ENCODE assay signal across 17 cellular contexts in the genomic region with DNA sequence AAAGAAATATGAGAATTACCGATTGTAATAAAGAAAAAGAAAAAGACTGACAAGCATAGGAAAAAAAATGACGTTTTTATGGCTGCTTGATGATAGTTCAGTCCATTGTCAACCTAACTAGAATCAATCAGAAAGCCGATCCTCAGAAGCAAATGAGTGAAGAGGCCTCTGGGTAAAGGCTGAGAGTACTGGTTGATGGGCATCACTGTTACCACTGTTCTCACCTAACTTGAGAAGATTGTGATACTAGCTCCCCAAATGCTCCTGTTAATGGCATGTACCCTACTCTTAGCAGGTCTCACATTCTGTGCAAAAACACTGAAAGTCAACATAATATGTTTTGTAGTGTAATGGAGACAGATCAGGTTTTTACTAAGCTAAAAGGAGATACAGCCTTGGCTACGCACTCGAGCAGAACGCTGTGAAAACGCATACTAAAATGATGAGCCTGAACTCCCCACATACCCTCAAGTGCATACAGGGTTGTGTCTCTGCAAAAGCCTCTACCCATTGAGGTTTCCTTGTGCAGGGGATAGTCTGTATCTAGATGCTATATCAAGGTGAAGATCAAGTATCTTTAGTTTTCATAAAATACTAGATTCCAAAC.
DNase-seq lines count a peak whose midpoint lies in the region; ATAC-seq and TF ChIP-seq lines count a peak whose summit lies in the region.
"Had no signal": no experiment of that assay in that cellular context is flagged by ENCODE, and none has a peak within 500 bp of the region (broad histone marks: within the 10 kb centered on the region; RNA-seq: fewer than 3 reads in every experiment).

No MANE protein-coding gene starts in this region.

- peak overlapping the region; percentile 60 for H3K27ac ChIP-seq in CD4-positive, alpha-beta memory T cell (ENCODE audit: low read depth, low read length)
- H3K27ac ChIP-seq in SU-DHL-6 (ENCODE audit: low read depth, low read length): peak overlapping the region; percentile 81
- H3K27ac ChIP-seq: psoas muscle had no signal

- no peak overlapping the region for H3K4me3 ChIP-seq in CD4-positive, alpha-beta memory T cell (ENCODE audit: low read length in 2 of 2)
- peak overlapping the region; percentile 31 for H3K4me3 ChIP-seq in SU-DHL-6 (ENCODE audit: insufficient read depth, low read length, poor library complexity, severe bottlenecking)
- H3K4me3 ChIP-seq: BLaER1 treated with 17β-estradiol and CSF1 and Interleukin-3, amounts not matched to agents 10 nM and 100 nM; GM23338 had no signal

- H2AFZ ChIP-seq in SU-DHL-6 (ENCODE audit: low read depth, low read length, severe bottlenecking): no peak overlapping the region
- H2AFZ ChIP-seq: GM23338 had no signal

- no peaks in the 10 kb centered on the region for H3K27me3 ChIP-seq in CD4-positive, alpha-beta memory T cell (ENCODE audit: insufficient read depth, low read length)
- H3K27me3 ChIP-seq in SU-DHL-6 (ENCODE audit: low read length): no peaks in the 10 kb centered on the region
- H3K27me3 ChIP-seq: BLaER1 treated with 17β-estradiol and CSF1 and Interleukin-3, amounts not matched to agents 10 nM and 100 nM had no signal

- H3K9me3 Mint-ChIP-seq in CD4-positive, alpha-beta memory T cell: no peaks in the 10 kb centered on the region
- H3K9me3 Mint-ChIP-seq in memory B cell: no peaks in the 10 kb centered on the region
- H3K9me3 Mint-ChIP-seq: dendritic cell treated with granulocyte-macrophage colony-stimulating factor and Interleukin-4, amounts not matched to agents 40 ng/mL and 50 ng/mL, for 4 days; GM23338 had no signal

- ATAC-seq in GM18511 (IDR thresholded peaks at IDR 0.05; ENCODE audit: unreplicated experiment) (peak; percentile 43), memory B cell (ENCODE audit: low read depth) (no peak), GM21360 (IDR thresholded peaks at IDR 0.05; ENCODE audit: unreplicated experiment) (no peak)
- ATAC-seq: GM23338, psoas muscle had no signal

- peak overlapping the region; percentile 48 for H3K9ac ChIP-seq in SU-DHL-6 (ENCODE audit: low read length)

- POLR2A ChIA-PET in CD4-positive, alpha-beta memory T cell (lab: Charles Lee; ENCODE audit: partially characterized antibody): no interaction called here

- H3F3A ChIP-seq in SU-DHL-6 (ENCODE audit: insufficient read depth): peaks cover 10% of the 10 kb centered on the region; the same call in 1 of the 2 replicates

- peak overlapping the region in 6 of 7 donors; percentile 60 to 99 (median 96) for H3K27ac Mint-ChIP-seq in CD4-positive, alpha-beta memory T cell
- H3K27ac Mint-ChIP-seq in memory B cell: peak overlapping the region; percentile 99
- H3K27ac Mint-ChIP-seq: dendritic cell treated with granulocyte-macrophage colony-stimulating factor and Interleukin-4, amounts not matched to agents 40 ng/mL and 50 ng/mL, for 4 days; GM23338 had no signal

- H3K9me2 ChIP-seq in SU-DHL-6 (replicated peaks; ENCODE audit: insufficient read depth, low read length): no peaks in the 10 kb centered on the region

- peaks cover 46% of the 10 kb centered on the region for H3K4me1 ChIP-seq in CD4-positive, alpha-beta memory T cell (ENCODE audit: insufficient read depth, low read length)

- H3K4me3 Mint-ChIP-seq in CD4-positive, alpha-beta memory T cell: peak overlapping the region; percentile 6 to 87 (median 54)
- peak overlapping the region; percentile 11 for H3K4me3 Mint-ChIP-seq in memory B cell
- H3K4me3 Mint-ChIP-seq: dendritic cell treated with granulocyte-macrophage colony-stimulating factor and Interleukin-4, amounts not matched to agents 40 ng/mL and 50 ng/mL, for 4 days; GM23338 had no signal

- H3K4me1 Mint-ChIP-seq in CD4-positive, alpha-beta memory T cell: peaks cover 16 to 31% (median 21%) of the 10 kb centered on the region in 4 donors
- H3K4me1 Mint-ChIP-seq in memory B cell: peaks cover 19% of the 10 kb centered on the region

- CTCF ChIA-PET in CD4-positive, alpha-beta memory T cell (lab: Charles Lee; ENCODE audit: partially characterized antibody): interaction anchor here (1.1 kb wide), 1 partner anchor 59 kb away, joined by 3 read pairs; no protein-coding TSS in a partner anchor

- peaks cover 0 to 9% of the 10 kb centered on the region in 2 donors for H3K36me3 Mint-ChIP-seq in CD4-positive, alpha-beta memory T cell
- H3K36me3 Mint-ChIP-seq in memory B cell: peaks cover 4% of the 10 kb centered on the region

- no peaks in the 10 kb centered on the region for H3K36me3 ChIP-seq in CD4-positive, alpha-beta memory T cell (ENCODE audit: insufficient read depth, low read length)
- H3K36me3 ChIP-seq in SU-DHL-6 (ENCODE audit: low read length): no peaks in the 10 kb centered on the region
- H3K36me3 ChIP-seq: BLaER1 treated with 17β-estradiol and CSF1 and Interleukin-3, amounts not matched to agents 10 nM and 100 nM had no signal

- no peaks in the 10 kb centered on the region for H3K9me3 ChIP-seq in CD4-positive, alpha-beta memory T cell (ENCODE audit: control insufficient read depth in 1 of 2, low read length in 2 of 2)
- H3K9me3 ChIP-seq in SU-DHL-6 (ENCODE audit: insufficient read depth, low read length): no peaks in the 10 kb centered on the region
- H3K9me3 ChIP-seq: psoas muscle had no signal

- no peak for TF ChIP-seq CTCF in SU-DHL-6 (IDR thresholded peaks at IDR 0.05; ENCODE audit: insufficient read depth, low read length, poor library complexity, severe bottlenecking)

- H3K4me2 ChIP-seq in SU-DHL-6 (ENCODE audit: low read depth, low read length, poor library complexity, severe bottlenecking): peak overlapping the region; percentile 63
- H3K4me2 ChIP-seq: GM23338 had no signal

- intact Hi-C loops in CD4-positive, alpha-beta memory T cell (cut with micrococcal nuclease): no loop called here

- H3K27me3 Mint-ChIP-seq in CD4-positive, alpha-beta memory T cell: no peaks in the 10 kb centered on the region
- no peaks in the 10 kb centered on the region for H3K27me3 Mint-ChIP-seq in memory B cell
- H3K27me3 Mint-ChIP-seq: dendritic cell treated with granulocyte-macrophage colony-stimulating factor and Interleukin-4, amounts not matched to agents 40 ng/mL and 50 ng/mL, for 4 days had no signal

- DNase-seq in CD4-positive, alpha-beta memory T cell: no peak
- DNase-seq in memory B cell (ENCODE audit: low spot score in 2 of 2) (no peak), AG20443 (ENCODE audit: low spot score) (no peak), NCI-H446 treated with DMSO at 0.1 percent for 48 hours (lab: John Stamatoyannopoulos, UW) (no peak), H4 (ENCODE audit: low spot score) (no peak)
- DNase-seq: activated CD8-positive, alpha-beta memory T cell treated with anti-CD3 and anti-CD28 coated beads, Interleukin-2, amount 50 U/mL, for 48 hours; head of caudate nucleus; NCI-H1105; psoas muscle; SIG-M5; stimulated activated CD4-positive, alpha-beta T cell treated with anti-CD3 and anti-CD28 coated beads, Interleukin-15, amount 100 ng/mL, for 24 hours had no signal

- H4K20me1 ChIP-seq in SU-DHL-6 (ENCODE audit: low read depth, low read length): no peaks in the 10 kb centered on the region
- H4K20me1 ChIP-seq: BLaER1 treated with 17β-estradiol and CSF1 and Interleukin-3, amounts not matched to agents 10 nM and 100 nM had no signal

- no peaks in the 10 kb centered on the region for H3K79me2 ChIP-seq in SU-DHL-6 (ENCODE audit: insufficient read depth, low read length)
